Comparison of ENCODE assay signal across 36 cellular contexts in the genomic region with DNA sequence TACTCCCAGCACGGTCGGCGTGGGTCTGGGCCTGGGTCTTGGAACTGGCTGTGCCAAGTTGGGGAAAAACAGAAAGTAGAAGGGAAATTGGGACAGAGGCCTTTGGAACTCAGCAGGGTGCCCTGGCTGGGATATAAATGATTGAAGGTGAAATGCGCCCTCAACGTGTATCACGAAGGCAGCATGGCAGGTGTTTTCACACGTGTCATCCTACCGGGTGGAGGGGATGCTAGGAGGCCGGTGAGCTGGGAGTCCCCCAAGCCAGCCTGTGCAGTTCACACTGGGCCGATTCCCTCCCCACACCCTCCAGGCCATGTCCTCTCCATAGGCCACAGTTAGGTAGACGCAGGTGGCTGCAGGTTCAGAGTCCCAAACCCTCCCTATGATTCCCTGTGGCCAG. TPM values are rescaled to one million over a fixed set of nuclear protein-coding genes. Genes with fewer than 3 reads are reported as not detected.
"Had no signal": no experiment of that assay in that cellular context is flagged by ENCODE, and none has a peak within 500 bp of the region (broad histone marks: within the 10 kb centered on the region; RNA-seq: fewer than 3 reads in every experiment).

No MANE protein-coding gene starts in this region.

- H3K9me3 Mint-ChIP-seq: activated CD4-positive, alpha-beta memory T cell treated with anti-CD3 and anti-CD28 coated beads for 36 hours; activated CD4-positive, alpha-beta T cell treated with anti-CD3 and anti-CD28 coated beads, Interleukin-2, amount 10 ng/mL, durations not matched to agents 24 days and 14 days; activated naive CD4-positive, alpha-beta T cell treated with anti-CD3 and anti-CD28 coated beads, Interleukin-2, amount 50 U/mL, for 24 hours; activated naive CD8-positive, alpha-beta T cell treated with anti-CD3 and anti-CD28 coated beads, Interleukin-2, amount 10 ng/mL, durations not matched to agents 7 days and 5 days; activated T-helper 17 cell treated with anti-CD3 and anti-CD28 coated beads, Interleukin-2, amount 50 U/mL, for 72 hours; brain; central memory CD8-positive, alpha-beta T cell; effector memory CD8-positive, alpha-beta T cell; T-helper 2 cell treated with Interferon-gamma antibody and Interleukin-4, amounts not matched to agents 5 μg/mL and 100 μg/mL, for 36 hours had no signal

- H3K27ac Mint-ChIP-seq: activated CD4-positive, alpha-beta memory T cell treated with anti-CD3 and anti-CD28 coated beads for 36 hours; activated CD4-positive, alpha-beta T cell treated with anti-CD3 and anti-CD28 coated beads for 36 hours; activated CD4-positive, alpha-beta T cell treated with anti-CD3 and anti-CD28 coated beads, Interleukin-2, amount 10 ng/mL, durations not matched to agents 24 days and 14 days; activated CD8-positive, alpha-beta memory T cell treated with anti-CD3 and anti-CD28 coated beads, Interleukin-2, amount 10 ng/mL, durations not matched to agents 7 days and 5 days; activated CD8-positive, alpha-beta T cell treated with anti-CD3 and anti-CD28 coated beads, Interleukin-2, amount 10 ng/mL, durations not matched to agents 7 days and 5 days; activated naive CD8-positive, alpha-beta T cell treated with anti-CD3 and anti-CD28 coated beads, Interleukin-2, amount 10 ng/mL, durations not matched to agents 7 days and 5 days; activated T-helper 17 cell treated with anti-CD3 and anti-CD28 coated beads, Interleukin-2, amount 50 U/mL, for 72 hours; T-helper 17 cell; T-helper 2 cell treated with Interferon-gamma antibody and Interleukin-4, amounts not matched to agents 5 μg/mL and 100 μg/mL, for 36 hours had no signal

- H3K27me3 ChIP-seq: ascending aorta, breast epithelium, cardiac muscle cell, esophagus muscularis mucosa, foreskin keratinocyte, gastrocnemius medialis, heart right ventricle had no signal

- H3K4me3 Mint-ChIP-seq: activated CD4-positive, alpha-beta memory T cell treated with anti-CD3 and anti-CD28 coated beads for 36 hours; activated CD4-positive, alpha-beta T cell treated with anti-CD3 and anti-CD28 coated beads for 36 hours; activated CD4-positive, alpha-beta T cell treated with anti-CD3 and anti-CD28 coated beads, Interleukin-2, amount 10 ng/mL, durations not matched to agents 24 days and 14 days; activated CD8-positive, alpha-beta memory T cell treated with anti-CD3 and anti-CD28 coated beads, Interleukin-2, amount 10 ng/mL, durations not matched to agents 7 days and 5 days; activated CD8-positive, alpha-beta T cell treated with anti-CD3 and anti-CD28 coated beads, Interleukin-2, amount 10 ng/mL, durations not matched to agents 7 days and 5 days; activated naive CD4-positive, alpha-beta T cell treated with anti-CD3 and anti-CD28 coated beads, Interleukin-2, amount 50 U/mL, for 24 hours; activated naive CD8-positive, alpha-beta T cell treated with anti-CD3 and anti-CD28 coated beads, Interleukin-2, amount 10 ng/mL, durations not matched to agents 7 days and 5 days; activated T-helper 17 cell treated with anti-CD3 and anti-CD28 coated beads, Interleukin-2, amount 50 U/mL, for 72 hours; brain; central memory CD8-positive, alpha-beta T cell; effector memory CD8-positive, alpha-beta T cell; T-helper 17 cell; T-helper 2 cell treated with Interferon-gamma antibody and Interleukin-4, amounts not matched to agents 5 μg/mL and 100 μg/mL, for 36 hours had no signal

- H3K9me3 ChIP-seq: ascending aorta, breast epithelium, esophagus muscularis mucosa, gastrocnemius medialis, heart right ventricle had no signal

- H3K4me3 ChIP-seq: ascending aorta, breast epithelium, cardiac muscle cell, esophagus muscularis mucosa, gastrocnemius medialis, heart right ventricle had no signal

- H3K27me3 Mint-ChIP-seq: activated CD4-positive, alpha-beta memory T cell treated with anti-CD3 and anti-CD28 coated beads for 36 hours; activated CD4-positive, alpha-beta T cell treated with anti-CD3 and anti-CD28 coated beads for 36 hours; activated CD4-positive, alpha-beta T cell treated with anti-CD3 and anti-CD28 coated beads, Interleukin-2, amount 10 ng/mL, durations not matched to agents 24 days and 14 days; activated CD8-positive, alpha-beta memory T cell treated with anti-CD3 and anti-CD28 coated beads, Interleukin-2, amount 10 ng/mL, durations not matched to agents 7 days and 5 days; activated naive CD4-positive, alpha-beta T cell treated with anti-CD3 and anti-CD28 coated beads, Interleukin-2, amount 50 U/mL, for 24 hours; activated naive CD8-positive, alpha-beta T cell treated with anti-CD3 and anti-CD28 coated beads, Interleukin-2, amount 10 ng/mL, durations not matched to agents 7 days and 5 days; activated T-helper 17 cell treated with anti-CD3 and anti-CD28 coated beads, Interleukin-2, amount 50 U/mL, for 72 hours; brain; central memory CD8-positive, alpha-beta T cell; effector memory CD8-positive, alpha-beta T cell; T-helper 17 cell had no signal

- DNase-seq: activated CD4-positive, alpha-beta memory T cell treated with anti-CD3 and anti-CD28 coated beads for 36 hours; activated CD4-positive, alpha-beta T cell treated with anti-CD3 and anti-CD28 coated beads for 36 hours; activated CD4-positive, alpha-beta T cell treated with anti-CD3 and anti-CD28 coated beads, Interleukin-2, amount 10 ng/mL, durations not matched to agents 24 days and 14 days; activated CD4-positive, CD25-positive, alpha-beta regulatory T cell; activated CD4-positive, CD25-positive, alpha-beta regulatory T cell treated with anti-CD3 and anti-CD28 coated beads, Interleukin-2, amount 50 U/mL, for 72 hours; activated CD8-positive, alpha-beta memory T cell treated with anti-CD3 and anti-CD28 coated beads, Interleukin-2, amount 10 ng/mL, durations not matched to agents 7 days and 5 days; activated CD8-positive, alpha-beta memory T cell treated with anti-CD3 and anti-CD28 coated beads, Interleukin-2, amount 50 U/mL, for 4 hours; activated CD8-positive, alpha-beta T cell treated with anti-CD3 and anti-CD28 coated beads, Interleukin-2, amount 10 ng/mL, durations not matched to agents 7 days and 5 days; activated effector memory CD4-positive, alpha-beta T cell treated with Interleukin-2 at 50 U/mL for 16 hours; activated gamma-delta T cell treated with Interleukin-2 at 50 U/mL for 16 hours; activated naive CD4-positive, alpha-beta T cell treated with Interleukin-2 at 50 U/mL for 16 hours; activated naive CD8-positive, alpha-beta T cell treated with anti-CD3 and anti-CD28 coated beads, Interleukin-2, amount 10 ng/mL, durations not matched to agents 7 days and 5 days; activated T-cell treated with anti-CD3 and anti-CD28 coated beads, Interleukin-2, amount 50 U/mL, for 1 hour; cortex of kidney; dermis blood vessel endothelial cell; effector CD4-positive, alpha-beta T cell; effector memory CD8-positive, alpha-beta T cell; erythroblast; foreskin keratinocyte; gastrocnemius medialis; glutamatergic neuron; heart right ventricle; T-helper 1 cell; T-helper 17 cell; T1000 had no signal

RNA-seq across cellular contexts. Expression of gene TMEM97, which starts 22.5 kb away (rescaled TPM):
- total RNA-seq: ascending aorta had no signal

RNA-seq across cellular contexts. Expression of gene SEBOX, which starts 23.5 kb away (rescaled TPM):
- total RNA-seq: activated CD4-positive, alpha-beta memory T cell treated with anti-CD3 and anti-CD28 coated beads for 36 hours; activated CD4-positive, alpha-beta T cell treated with anti-CD3 and anti-CD28 coated beads for 36 hours; activated CD4-positive, alpha-beta T cell treated with anti-CD3 and anti-CD28 coated beads, Interleukin-2, amount 10 ng/mL, durations not matched to agents 24 days and 14 days; activated CD8-positive, alpha-beta memory T cell treated with anti-CD3 and anti-CD28 coated beads for 36 hours; activated CD8-positive, alpha-beta memory T cell treated with anti-CD3 and anti-CD28 coated beads, Interleukin-2, amount 10 ng/mL, durations not matched to agents 7 days and 5 days; activated CD8-positive, alpha-beta T cell treated with anti-CD3 and anti-CD28 coated beads, Interleukin-2, amount 10 ng/mL, durations not matched to agents 7 days and 5 days; activated naive CD8-positive, alpha-beta T cell treated with anti-CD3 and anti-CD28 coated beads, Interleukin-2, amount 10 ng/mL, durations not matched to agents 7 days and 5 days; activated T-helper 17 cell treated with anti-CD3 and anti-CD28 coated beads, Interleukin-2, amount 50 U/mL, for 72 hours; ascending aorta; breast epithelium; cardiac muscle cell; cerebellum; dermis blood vessel endothelial cell; esophagus muscularis mucosa; foreskin keratinocyte; gastrocnemius medialis; heart right ventricle; T-helper 17 cell had no signal
